Comparison of ENCODE assay signal across 1 cellular context in genomic region chr11:62805991-62806441, GRCh38.
TF ChIP-seq lines count a peak whose summit lies in the region.

No MANE protein-coding gene starts in this region.

TF ChIP-seq in A549, 52 proteins besides CTCF, POLR2A, EP300 and RAD21:
- no peak for TF ChIP-seq ZFP36 (IDR thresholded peaks at IDR 0.05; ENCODE audit: borderline replicate concordance, partially characterized antibody)
- no peak for TF ChIP-seq NFE2L2 (conservative IDR thresholded peaks at IDR 0.05; ENCODE audit: low read length)
- no peak for TF ChIP-seq HES2 (IDR thresholded peaks at IDR 0.05)
- no peak for TF ChIP-seq CBX8 (IDR thresholded peaks at IDR 0.05)
- TF ChIP-seq BHLHE40 (IDR thresholded peaks at IDR 0.05; ENCODE audit: low read depth, low read length), result no peak
